ENCODE assay signal across 1 cellular context in the genomic region with DNA sequence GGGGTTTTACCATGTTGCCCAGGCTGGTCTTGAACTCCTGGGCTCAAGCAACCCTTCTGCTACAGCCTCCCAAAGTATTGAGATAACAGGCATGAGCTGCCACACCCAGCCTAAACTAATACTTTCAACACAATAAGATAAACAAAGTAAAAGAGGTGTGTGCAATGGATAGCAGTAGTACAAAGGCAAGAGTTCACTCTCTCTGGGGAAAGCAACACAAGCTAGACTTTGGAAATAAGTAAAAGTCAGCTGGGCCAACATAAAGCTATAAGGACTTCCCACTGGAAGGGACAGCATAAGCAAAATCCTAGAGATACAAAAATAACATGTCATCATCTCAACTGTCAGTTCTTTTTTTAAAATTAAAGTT.
TF ChIP-seq lines count a peak whose summit lies in the region.

No MANE protein-coding gene starts in this region.

TF ChIP-seq in K562, 482 proteins besides CTCF, POLR2A, EP300 and RAD21 (continued from another document):
- TF ChIP-seq, protein P1, sequence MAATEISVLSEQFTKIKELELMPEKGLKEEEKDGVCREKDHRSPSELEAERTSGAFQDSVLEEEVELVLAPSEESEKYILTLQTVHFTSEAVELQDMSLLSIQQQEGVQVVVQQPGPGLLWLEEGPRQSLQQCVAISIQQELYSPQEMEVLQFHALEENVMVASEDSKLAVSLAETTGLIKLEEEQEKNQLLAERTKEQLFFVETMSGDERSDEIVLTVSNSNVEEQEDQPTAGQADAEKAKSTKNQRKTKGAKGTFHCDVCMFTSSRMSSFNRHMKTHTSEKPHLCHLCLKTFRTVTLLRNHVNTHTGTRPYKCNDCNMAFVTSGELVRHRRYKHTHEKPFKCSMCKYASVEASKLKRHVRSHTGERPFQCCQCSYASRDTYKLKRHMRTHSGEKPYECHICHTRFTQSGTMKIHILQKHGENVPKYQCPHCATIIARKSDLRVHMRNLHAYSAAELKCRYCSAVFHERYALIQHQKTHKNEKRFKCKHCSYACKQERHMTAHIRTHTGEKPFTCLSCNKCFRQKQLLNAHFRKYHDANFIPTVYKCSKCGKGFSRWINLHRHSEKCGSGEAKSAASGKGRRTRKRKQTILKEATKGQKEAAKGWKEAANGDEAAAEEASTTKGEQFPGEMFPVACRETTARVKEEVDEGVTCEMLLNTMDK (IDR thresholded peaks at IDR 0.05; ENCODE audit: borderline replicate concordance, insufficient read depth, low read depth, low read length, poor library complexity, severe bottlenecking), result no peak
- TF ChIP-seq DMBX1 (CRISPR knock-in tag; IDR thresholded peaks at IDR 0.05; ENCODE audit: borderline replicate concordance), result 0 out of 2 replicates have a peak, but pooled peaks have one; percentile 10
- peak; percentile 58 for TF ChIP-seq CEBPB (tag; IDR thresholded peaks at IDR 0.05)
- no peak for TF ChIP-seq STAT5B (CRISPR knock-in tag; IDR thresholded peaks at IDR 0.05)
- TF ChIP-seq, protein P2, sequence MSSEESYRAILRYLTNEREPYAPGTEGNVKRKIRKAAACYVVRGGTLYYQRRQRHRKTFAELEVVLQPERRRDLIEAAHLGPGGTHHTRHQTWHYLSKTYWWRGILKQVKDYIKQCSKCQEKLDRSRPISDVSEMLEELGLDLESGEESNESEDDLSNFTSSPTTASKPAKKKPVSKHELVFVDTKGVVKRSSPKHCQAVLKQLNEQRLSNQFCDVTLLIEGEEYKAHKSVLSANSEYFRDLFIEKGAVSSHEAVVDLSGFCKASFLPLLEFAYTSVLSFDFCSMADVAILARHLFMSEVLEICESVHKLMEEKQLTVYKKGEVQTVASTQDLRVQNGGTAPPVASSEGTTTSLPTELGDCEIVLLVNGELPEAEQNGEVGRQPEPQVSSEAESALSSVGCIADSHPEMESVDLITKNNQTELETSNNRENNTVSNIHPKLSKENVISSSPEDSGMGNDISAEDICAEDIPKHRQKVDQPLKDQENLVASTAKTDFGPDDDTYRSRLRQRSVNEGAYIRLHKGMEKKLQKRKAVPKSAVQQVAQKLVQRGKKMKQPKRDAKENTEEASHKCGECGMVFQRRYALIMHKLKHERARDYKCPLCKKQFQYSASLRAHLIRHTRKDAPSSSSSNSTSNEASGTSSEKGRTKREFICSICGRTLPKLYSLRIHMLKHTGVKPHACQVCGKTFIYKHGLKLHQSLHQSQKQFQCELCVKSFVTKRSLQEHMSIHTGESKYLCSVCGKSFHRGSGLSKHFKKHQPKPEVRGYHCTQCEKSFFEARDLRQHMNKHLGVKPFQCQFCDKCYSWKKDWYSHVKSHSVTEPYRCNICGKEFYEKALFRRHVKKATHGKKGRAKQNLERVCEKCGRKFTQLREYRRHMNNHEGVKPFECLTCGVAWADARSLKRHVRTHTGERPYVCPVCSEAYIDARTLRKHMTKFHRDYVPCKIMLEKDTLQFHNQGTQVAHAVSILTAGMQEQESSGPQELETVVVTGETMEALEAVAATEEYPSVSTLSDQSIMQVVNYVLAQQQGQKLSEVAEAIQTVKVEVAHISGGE (CRISPR knock-in tag; IDR thresholded peaks at IDR 0.05), result peak in 1 of 3 experiments; percentile 15; a peak in 1 of 6 replicates
